In the genomic region with DNA sequence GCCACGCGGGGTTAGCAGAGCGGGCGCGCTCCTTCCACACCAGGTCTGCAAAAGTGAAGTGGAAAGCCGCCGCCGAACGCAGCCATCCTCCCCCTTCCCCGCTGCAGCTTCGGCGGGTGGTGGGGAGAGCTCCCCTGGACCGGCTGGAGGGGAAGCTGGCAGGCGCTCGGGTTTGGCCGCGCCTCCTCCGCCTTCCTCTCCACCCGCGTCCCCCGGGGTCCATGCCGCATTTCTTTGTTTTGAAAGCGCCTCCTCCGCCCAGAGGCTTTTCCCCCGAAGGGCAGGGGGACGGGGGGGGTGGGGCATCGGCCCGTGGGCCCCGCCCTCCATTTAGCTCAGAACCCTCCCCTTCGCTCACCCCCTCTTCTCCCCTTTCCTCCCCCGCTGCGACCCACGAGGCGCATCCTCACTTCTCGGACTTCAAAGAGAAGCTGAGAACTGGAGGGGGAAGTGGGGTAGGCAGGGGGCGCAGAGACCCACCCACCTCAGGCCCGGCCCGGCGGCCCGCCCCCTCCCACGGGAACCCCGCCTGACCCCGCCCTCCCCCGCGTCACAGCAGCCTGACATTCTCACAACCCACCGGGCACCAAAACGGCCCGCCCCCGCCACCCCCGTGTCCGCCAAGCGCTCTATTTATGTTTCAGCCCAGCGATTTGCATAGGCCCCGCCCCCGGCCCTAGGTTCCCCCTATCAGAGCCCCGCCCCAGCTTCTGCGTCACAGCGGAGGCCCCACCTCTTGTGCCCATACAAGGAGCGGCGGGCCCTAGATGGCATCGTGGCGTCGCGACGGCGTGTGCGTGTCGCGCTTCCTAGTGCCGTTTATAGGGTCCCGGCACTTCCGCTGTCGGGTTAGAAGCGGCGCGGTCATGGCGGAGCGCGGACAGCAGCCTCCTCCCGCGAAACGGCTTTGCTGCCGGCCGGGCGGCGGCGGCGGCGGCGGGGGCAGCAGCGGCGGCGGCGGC, we compare ENCODE assay signal across 1 cellular context.
TF ChIP-seq lines count a peak whose summit lies in the region.

A gene (plus strand): TSS at position 852 of the 962 bp plus-strand sequence. CDS start 15 bp downstream, at position 867.

TF ChIP-seq in HepG2, 621 proteins besides CTCF, POLR2A, EP300 and RAD21 (continued from another document and continues in another):
- TF ChIP-seq, protein P1, sequence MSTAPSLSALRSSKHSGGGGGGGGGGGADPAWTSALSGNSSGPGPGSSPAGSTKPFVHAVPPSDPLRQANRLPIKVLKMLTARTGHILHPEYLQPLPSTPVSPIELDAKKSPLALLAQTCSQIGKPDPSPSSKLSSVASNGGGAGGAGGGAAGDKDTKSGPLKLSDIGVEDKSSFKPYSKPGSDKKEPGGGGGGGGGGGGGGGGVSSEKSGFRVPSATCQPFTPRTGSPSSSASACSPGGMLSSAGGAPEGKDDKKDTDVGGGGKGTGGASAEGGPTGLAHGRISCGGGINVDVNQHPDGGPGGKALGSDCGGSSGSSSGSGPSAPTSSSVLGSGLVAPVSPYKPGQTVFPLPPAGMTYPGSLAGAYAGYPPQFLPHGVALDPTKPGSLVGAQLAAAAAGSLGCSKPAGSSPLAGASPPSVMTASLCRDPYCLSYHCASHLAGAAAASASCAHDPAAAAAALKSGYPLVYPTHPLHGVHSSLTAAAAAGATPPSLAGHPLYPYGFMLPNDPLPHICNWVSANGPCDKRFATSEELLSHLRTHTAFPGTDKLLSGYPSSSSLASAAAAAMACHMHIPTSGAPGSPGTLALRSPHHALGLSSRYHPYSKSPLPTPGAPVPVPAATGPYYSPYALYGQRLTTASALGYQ (CRISPR knock-in tag; IDR thresholded peaks at IDR 0.05): no peak
- TF ChIP-seq HOXA3 (CRISPR knock-in tag; IDR thresholded peaks at IDR 0.05) (peak; percentile 94), NR2C2 (CRISPR knock-in tag; IDR thresholded peaks at IDR 0.05; ENCODE audit: borderline replicate concordance) (peak; percentile 11; the same call in 1 of the 2 replicates), ZMYM2 (CRISPR knock-in tag; IDR thresholded peaks at IDR 0.05) (0 out of 2 replicates have a peak, but pooled peaks have one; percentile 32), ZNF749 (CRISPR knock-in tag; IDR thresholded peaks at IDR 0.05; ENCODE audit: borderline replicate concordance) (no peak), KMT2B (CRISPR knock-in tag; IDR thresholded peaks at IDR 0.05) (0 out of 2 replicates have a peak, but pooled peaks have one; percentile 29), YY1 (IDR thresholded peaks at IDR 0.05; ENCODE audit: insufficient read depth, insufficient replicate concordance, low read depth, low read length) (peak; percentile 72), SNAI1 (CRISPR knock-in tag; IDR thresholded peaks at IDR 0.05; ENCODE audit: borderline replicate concordance) (no peak), ZNF790 (CRISPR knock-in tag; IDR thresholded peaks at IDR 0.05; ENCODE audit: borderline replicate concordance) (no peak), CBX2 (IDR thresholded peaks at IDR 0.05; ENCODE audit: low read depth, low read length) (no peak), CBX2 (CRISPR knock-in tag; IDR thresholded peaks at IDR 0.05; ENCODE audit: low read depth) (no peak), ZNF383 (CRISPR knock-in tag; IDR thresholded peaks at IDR 0.05; ENCODE audit: borderline replicate concordance) (no peak), ZBTB21 (CRISPR knock-in tag; IDR thresholded peaks at IDR 0.05) (peak; percentile 98), RBFOX2 (IDR thresholded peaks at IDR 0.05; ENCODE audit: low read depth, low read length) (peak; percentile 37; the same call in 1 of the 2 replicates), HES4 (CRISPR knock-in tag; IDR thresholded peaks at IDR 0.05; ENCODE audit: borderline replicate concordance) (0 out of 2 replicates have a peak, but pooled peaks have one; percentile 29), PHF21A (CRISPR knock-in tag; IDR thresholded peaks at IDR 0.05) (no peak), FOSL2 (CRISPR knock-in tag; IDR thresholded peaks at IDR 0.05) (peak; percentile 9; the same call in 1 of the 2 replicates), SP4 (CRISPR knock-in tag; IDR thresholded peaks at IDR 0.05) (peak; percentile 53; the same call in 1 of the 2 replicates), ZNF773 (CRISPR knock-in tag; IDR thresholded peaks at IDR 0.05; ENCODE audit: borderline replicate concordance) (no peak), DR1 (CRISPR knock-in tag; IDR thresholded peaks at IDR 0.05) (peak; percentile 64), HIVEP1 (CRISPR knock-in tag; IDR thresholded peaks at IDR 0.05) (0 out of 2 replicates have a peak, but pooled peaks have one; percentile 25), TOPORS (CRISPR knock-in tag; IDR thresholded peaks at IDR 0.05) (no peak), KLF6 (CRISPR knock-in tag; IDR thresholded peaks at IDR 0.05) (0 out of 2 replicates have a peak, but pooled peaks have one; percentile 23), MED1 (CRISPR knock-in tag; IDR thresholded peaks at IDR 0.05) (0 out of 2 replicates have a peak, but pooled peaks have one; percentile 26), ZNF292 (CRISPR knock-in tag; IDR thresholded peaks at IDR 0.05; ENCODE audit: borderline replicate concordance, low read depth) (0 out of 2 replicates have a peak, but pooled peaks have one; percentile 30), CBX1 (IDR thresholded peaks at IDR 0.05; ENCODE audit: low read depth) (no peak), ZFP90 (CRISPR knock-in tag; IDR thresholded peaks at IDR 0.05; ENCODE audit: borderline replicate concordance) (no peak), AGO1 (IDR thresholded peaks at IDR 0.05; ENCODE audit: low read depth, low read length, poor library complexity, severe bottlenecking) (no peak), GTF3A (CRISPR knock-in tag; conservative IDR thresholded peaks at IDR 0.05) (no peak), ARNT2 (CRISPR knock-in tag; IDR thresholded peaks at IDR 0.05; ENCODE audit: low read depth) (no peak), ZMYM4 (CRISPR knock-in tag; IDR thresholded peaks at IDR 0.05) (peak; percentile 68), ELF3 (CRISPR knock-in tag; IDR thresholded peaks at IDR 0.05) (peak; percentile 32; the same call in 1 of the 2 replicates)
- TF ChIP-seq, protein P2, sequence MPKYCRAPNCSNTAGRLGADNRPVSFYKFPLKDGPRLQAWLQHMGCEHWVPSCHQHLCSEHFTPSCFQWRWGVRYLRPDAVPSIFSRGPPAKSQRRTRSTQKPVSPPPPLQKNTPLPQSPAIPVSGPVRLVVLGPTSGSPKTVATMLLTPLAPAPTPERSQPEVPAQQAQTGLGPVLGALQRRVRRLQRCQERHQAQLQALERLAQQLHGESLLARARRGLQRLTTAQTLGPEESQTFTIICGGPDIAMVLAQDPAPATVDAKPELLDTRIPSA (CRISPR knock-in tag; IDR thresholded peaks at IDR 0.05; ENCODE audit: borderline replicate concordance): no peak
- TF ChIP-seq, protein P3, sequence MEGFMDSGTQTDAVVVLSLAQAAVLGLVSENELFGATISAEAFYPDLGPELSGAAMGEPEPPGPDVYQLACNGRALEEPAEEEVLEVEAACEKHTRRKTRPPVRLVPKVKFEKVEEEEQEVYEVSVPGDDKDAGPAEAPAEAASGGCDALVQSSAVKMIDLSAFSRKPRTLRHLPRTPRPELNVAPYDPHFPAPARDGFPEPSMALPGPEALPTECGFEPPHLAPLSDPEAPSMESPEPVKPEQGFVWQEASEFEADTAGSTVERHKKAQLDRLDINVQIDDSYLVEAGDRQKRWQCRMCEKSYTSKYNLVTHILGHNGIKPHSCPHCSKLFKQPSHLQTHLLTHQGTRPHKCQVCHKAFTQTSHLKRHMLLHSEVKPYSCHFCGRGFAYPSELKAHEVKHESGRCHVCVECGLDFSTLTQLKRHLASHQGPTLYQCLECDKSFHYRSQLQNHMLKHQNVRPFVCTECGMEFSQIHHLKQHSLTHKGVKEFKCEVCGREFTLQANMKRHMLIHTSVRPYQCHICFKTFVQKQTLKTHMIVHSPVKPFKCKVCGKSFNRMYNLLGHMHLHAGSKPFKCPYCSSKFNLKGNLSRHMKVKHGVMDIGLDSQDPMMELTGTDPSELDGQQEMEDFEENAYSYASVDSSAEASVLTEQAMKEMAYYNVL (CRISPR knock-in tag; IDR thresholded peaks at IDR 0.05; ENCODE audit: borderline replicate concordance): 0 out of 2 replicates have a peak, but pooled peaks have one; percentile 11
- TF ChIP-seq, protein P4, sequence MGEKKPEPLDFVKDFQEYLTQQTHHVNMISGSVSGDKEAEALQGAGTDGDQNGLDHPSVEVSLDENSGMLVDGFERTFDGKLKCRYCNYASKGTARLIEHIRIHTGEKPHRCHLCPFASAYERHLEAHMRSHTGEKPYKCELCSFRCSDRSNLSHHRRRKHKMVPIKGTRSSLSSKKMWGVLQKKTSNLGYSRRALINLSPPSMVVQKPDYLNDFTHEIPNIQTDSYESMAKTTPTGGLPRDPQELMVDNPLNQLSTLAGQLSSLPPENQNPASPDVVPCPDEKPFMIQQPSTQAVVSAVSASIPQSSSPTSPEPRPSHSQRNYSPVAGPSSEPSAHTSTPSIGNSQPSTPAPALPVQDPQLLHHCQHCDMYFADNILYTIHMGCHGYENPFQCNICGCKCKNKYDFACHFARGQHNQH (CRISPR knock-in tag; IDR thresholded peaks at IDR 0.05): no peak
- TF ChIP-seq, protein P5, sequence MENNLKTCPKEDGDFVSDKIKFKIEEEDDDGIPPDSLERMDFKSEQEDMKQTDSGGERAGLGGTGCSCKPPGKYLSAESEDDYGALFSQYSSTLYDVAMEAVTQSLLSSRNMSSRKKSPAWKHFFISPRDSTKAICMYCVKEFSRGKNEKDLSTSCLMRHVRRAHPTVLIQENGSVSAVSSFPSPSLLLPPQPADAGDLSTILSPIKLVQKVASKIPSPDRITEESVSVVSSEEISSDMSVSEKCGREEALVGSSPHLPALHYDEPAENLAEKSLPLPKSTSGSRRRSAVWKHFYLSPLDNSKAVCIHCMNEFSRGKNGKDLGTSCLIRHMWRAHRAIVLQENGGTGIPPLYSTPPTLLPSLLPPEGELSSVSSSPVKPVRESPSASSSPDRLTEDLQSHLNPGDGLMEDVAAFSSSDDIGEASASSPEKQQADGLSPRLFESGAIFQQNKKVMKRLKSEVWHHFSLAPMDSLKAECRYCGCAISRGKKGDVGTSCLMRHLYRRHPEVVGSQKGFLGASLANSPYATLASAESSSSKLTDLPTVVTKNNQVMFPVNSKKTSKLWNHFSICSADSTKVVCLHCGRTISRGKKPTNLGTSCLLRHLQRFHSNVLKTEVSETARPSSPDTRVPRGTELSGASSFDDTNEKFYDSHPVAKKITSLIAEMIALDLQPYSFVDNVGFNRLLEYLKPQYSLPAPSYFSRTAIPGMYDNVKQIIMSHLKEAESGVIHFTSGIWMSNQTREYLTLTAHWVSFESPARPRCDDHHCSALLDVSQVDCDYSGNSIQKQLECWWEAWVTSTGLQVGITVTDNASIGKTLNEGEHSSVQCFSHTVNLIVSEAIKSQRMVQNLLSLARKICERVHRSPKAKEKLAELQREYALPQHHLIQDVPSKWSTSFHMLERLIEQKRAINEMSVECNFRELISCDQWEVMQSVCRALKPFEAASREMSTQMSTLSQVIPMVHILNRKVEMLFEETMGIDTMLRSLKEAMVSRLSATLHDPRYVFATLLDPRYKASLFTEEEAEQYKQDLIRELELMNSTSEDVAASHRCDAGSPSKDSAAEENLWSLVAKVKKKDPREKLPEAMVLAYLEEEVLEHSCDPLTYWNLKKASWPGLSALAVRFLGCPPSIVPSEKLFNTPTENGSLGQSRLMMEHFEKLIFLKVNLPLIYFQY (CRISPR knock-in tag; IDR thresholded peaks at IDR 0.05; ENCODE audit: borderline replicate concordance): peak; percentile 16; the same call in 1 of the 2 replicates
- TF ChIP-seq, protein P6, sequence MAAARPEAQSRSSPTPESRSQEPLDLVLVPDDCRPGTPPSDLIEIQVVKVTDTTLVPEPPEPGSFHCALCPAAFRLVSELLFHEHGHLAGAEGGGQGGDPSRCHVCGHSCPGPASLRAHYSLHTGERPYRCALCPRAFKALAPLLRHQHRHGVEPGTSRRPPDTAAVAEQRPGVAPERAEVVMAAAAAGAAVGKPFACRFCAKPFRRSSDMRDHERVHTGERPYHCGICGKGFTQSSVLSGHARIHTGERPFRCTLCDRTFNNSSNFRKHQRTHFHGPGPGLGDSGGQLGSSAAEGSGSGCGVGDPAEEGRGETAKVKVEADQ (CRISPR knock-in tag; IDR thresholded peaks at IDR 0.05; ENCODE audit: borderline replicate concordance): peak; percentile 84; the same call in 1 of the 2 replicates
- TF ChIP-seq, protein P7, sequence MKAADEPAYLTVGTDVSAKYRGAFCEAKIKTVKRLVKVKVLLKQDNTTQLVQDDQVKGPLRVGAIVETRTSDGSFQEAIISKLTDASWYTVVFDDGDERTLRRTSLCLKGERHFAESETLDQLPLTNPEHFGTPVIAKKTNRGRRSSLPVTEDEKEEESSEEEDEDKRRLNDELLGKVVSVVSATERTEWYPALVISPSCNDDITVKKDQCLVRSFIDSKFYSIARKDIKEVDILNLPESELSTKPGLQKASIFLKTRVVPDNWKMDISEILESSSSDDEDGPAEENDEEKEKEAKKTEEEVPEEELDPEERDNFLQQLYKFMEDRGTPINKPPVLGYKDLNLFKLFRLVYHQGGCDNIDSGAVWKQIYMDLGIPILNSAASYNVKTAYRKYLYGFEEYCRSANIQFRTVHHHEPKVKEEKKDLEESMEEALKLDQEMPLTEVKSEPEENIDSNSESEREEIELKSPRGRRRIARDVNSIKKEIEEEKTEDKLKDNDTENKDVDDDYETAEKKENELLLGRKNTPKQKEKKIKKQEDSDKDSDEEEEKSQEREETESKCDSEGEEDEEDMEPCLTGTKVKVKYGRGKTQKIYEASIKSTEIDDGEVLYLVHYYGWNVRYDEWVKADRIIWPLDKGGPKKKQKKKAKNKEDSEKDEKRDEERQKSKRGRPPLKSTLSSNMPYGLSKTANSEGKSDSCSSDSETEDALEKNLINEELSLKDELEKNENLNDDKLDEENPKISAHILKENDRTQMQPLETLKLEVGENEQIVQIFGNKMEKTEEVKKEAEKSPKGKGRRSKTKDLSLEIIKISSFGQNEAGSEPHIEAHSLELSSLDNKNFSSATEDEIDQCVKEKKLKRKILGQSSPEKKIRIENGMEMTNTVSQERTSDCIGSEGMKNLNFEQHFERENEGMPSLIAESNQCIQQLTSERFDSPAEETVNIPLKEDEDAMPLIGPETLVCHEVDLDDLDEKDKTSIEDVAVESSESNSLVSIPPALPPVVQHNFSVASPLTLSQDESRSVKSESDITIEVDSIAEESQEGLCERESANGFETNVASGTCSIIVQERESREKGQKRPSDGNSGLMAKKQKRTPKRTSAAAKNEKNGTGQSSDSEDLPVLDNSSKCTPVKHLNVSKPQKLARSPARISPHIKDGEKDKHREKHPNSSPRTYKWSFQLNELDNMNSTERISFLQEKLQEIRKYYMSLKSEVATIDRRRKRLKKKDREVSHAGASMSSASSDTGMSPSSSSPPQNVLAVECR (CRISPR knock-in tag; IDR thresholded peaks at IDR 0.05; ENCODE audit: borderline replicate concordance): peak; percentile 46; the same call in 1 of the 2 replicates
